Comparison of ENCODE assay signal across 10 cellular contexts in the genomic region with DNA sequence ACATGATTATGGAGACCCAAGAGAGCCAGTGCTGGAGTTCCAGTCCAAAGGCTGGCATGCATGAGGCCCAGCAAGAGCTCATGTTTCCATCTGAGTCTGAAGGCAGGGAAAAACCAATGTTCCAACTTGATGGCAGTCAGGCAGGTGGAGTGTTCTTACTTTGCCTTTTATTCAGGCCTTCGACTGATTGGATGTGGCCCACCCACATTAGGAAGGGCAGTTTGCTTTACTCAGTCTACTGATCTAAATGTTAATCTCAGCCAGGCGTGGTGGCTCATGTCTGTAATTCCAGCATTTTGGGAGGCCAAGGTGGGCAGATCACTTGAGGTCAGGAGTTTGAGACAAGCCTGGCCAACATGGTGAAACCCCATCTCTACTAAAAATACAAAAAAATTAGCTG. TPM values are rescaled to one million over a fixed set of nuclear protein-coding genes. Genes with fewer than 3 reads are reported as not detected.
"Had no signal": no experiment of that assay in that cellular context is flagged by ENCODE, and none has a peak within 500 bp of the region (broad histone marks: within the 10 kb centered on the region; RNA-seq: fewer than 3 reads in every experiment).

No MANE protein-coding gene starts in this region.

RNA-seq across cellular contexts. Expression of a gene that starts 56.3 kb away (rescaled TPM):
- total RNA-seq: activated naive CD4-positive, alpha-beta T cell treated with anti-CD3 and anti-CD28 coated beads for 36 hours; activated naive CD4-positive, alpha-beta T cell treated with anti-CD3 and anti-CD28 coated beads, Interleukin-2, amount 50 U/mL, for 72 hours; activated naive CD8-positive, alpha-beta T cell treated with anti-CD3 and anti-CD28 coated beads for 36 hours; activated naive CD8-positive, alpha-beta T cell treated with anti-CD3 and anti-CD28 coated beads, Interleukin-2, amount 10 ng/mL, durations not matched to agents 7 days and 5 days; activated T-cell treated with anti-CD3 and anti-CD28 coated beads, Interleukin-2, amount 50 U/mL, for 4 hours; activated T-cell treated with anti-CD3 and anti-CD28 coated beads, Interleukin-2, amount 50 U/mL, for 72 hours; activated T-helper 1 cell treated with anti-CD3 and anti-CD28 coated beads, Interleukin-12 subunit alpha, Interleukin-12 subunit beta, Interleukin-2, Interleukin-4 antibody, amounts not matched to agents 30 ng/mL and 10 ng/mL and 1 ng/mL, durations not matched to agents 14 hours and 24 hours and 36 hours; activated T-helper 17 cell treated with anti-CD3 and anti-CD28 coated beads, Interleukin-2, amount 50 U/mL, for 72 hours; activated T-helper 2 cell treated with anti-CD3 and anti-CD28 coated beads, Interferon-gamma antibody, Interleukin-2, Interleukin-4, amounts not matched to agents 10 μg/mL and 5 μg/mL and 100 μg/mL, durations not matched to agents 14 hours and 24 hours and 36 hours; ascending aorta had no signal
